In the genomic region with DNA sequence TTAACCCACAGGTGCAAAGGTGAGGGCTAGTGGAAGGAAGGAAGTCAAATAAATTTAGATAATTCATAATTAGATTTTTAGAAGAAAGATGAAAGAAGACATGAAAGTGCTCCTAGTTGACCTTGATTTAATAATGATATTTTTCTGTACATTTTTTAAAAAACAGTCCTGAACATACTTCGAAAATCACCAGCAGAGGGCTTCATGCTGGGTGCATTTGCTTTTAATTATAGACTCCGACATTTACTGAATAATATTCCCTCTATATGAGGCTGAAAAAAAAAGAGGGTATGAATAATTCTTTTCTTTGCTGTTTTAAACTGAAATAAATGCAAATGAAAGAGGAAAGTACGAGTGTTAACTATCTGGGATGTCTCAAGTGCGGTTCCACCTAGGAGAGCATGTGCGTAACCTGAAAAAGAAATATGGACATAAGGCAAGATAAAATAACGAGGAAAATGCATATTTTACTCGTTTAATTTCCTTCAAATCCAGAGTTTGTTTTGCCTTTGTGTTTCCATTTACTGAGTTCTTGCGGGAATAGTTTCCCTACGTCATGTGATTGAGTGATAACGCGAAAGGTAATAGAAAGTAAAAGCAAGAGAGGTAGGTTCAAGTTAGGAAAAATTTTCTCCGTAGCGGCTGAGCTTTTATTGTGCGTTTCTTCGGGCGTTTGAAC, we compare ENCODE assay signal across 8 cellular contexts. TPM values are rescaled to one million over a fixed set of nuclear protein-coding genes. Genes with fewer than 3 reads are reported as not detected.
DNase-seq lines count a peak whose midpoint lies in the region; ATAC-seq and TF ChIP-seq lines count a peak whose summit lies in the region.

No MANE protein-coding gene starts in this region.

- 17% methylated on average over 16 of the region's 16 CpGs for WGBS in smooth muscle cell (ENCODE audit: low lambda C conversion rate)

- H3K4me3 ChIP-seq in BLaER1: peak overlapping the region; percentile 57
- peak overlapping the region; percentile 64 for H3K4me3 ChIP-seq in fibroblast of villous mesenchyme (ENCODE audit: low read depth, low read length)
- H3K4me3 ChIP-seq in smooth muscle cell: peak overlapping the region; percentile 82

- no peak overlapping the region for H3K27ac ChIP-seq in BLaER1
- H3K27ac ChIP-seq in smooth muscle cell (ENCODE audit: low read depth): no peak overlapping the region

- H3K9ac ChIP-seq in BLaER1 (no peak overlapping the region), smooth muscle cell (ENCODE audit: low read depth) (no peak overlapping the region)

- peaks cover 14% of the 10 kb centered on the region for H3K9me3 ChIP-seq in BLaER1
- H3K9me3 ChIP-seq in smooth muscle cell (replicated peaks; ENCODE audit: low read depth): no peaks in the 10 kb centered on the region

- H4K20me1 ChIP-seq in BLaER1: no peaks in the 10 kb centered on the region
- H4K20me1 ChIP-seq in smooth muscle cell (ENCODE audit: low read depth): no peaks in the 10 kb centered on the region

- H3F3A ChIP-seq in smooth muscle cell (ENCODE audit: low read depth): no peaks in the 10 kb centered on the region

- no peaks in the 10 kb centered on the region for H3K79me2 ChIP-seq in smooth muscle cell (ENCODE audit: low read depth)

- DNase-seq in fibroblast of villous mesenchyme (ENCODE audit: low read depth) (peak; percentile 18), smooth muscle cell (lab: John Stamatoyannopoulos, UW; ENCODE audit: unreplicated experiment) (no peak), posterior vena cava (ENCODE audit: low spot score) (no peak), SW480 (ENCODE audit: low spot score) (no peak)

- H3K36me3 ChIP-seq in BLaER1 (no peaks in the 10 kb centered on the region), smooth muscle cell (ENCODE audit: low read depth) (no peaks in the 10 kb centered on the region)

- H2AFZ ChIP-seq in smooth muscle cell (ENCODE audit: low read depth): peak overlapping the region; percentile 89

- H3K27me3 ChIP-seq in BLaER1 (peaks cover 37% of the 10 kb centered on the region), smooth muscle cell (ENCODE audit: low read depth) (peaks cover 64% of the 10 kb centered on the region)

- peak; percentile 42 for TF ChIP-seq CTCF in fibroblast of villous mesenchyme (IDR thresholded peaks at IDR 0.05; ENCODE audit: insufficient read depth, low read depth, low read length)
- peak; percentile 50 for TF ChIP-seq CTCF in smooth muscle cell (IDR thresholded peaks at IDR 0.05; ENCODE audit: borderline replicate concordance, insufficient read depth, poor library complexity, severe bottlenecking)

- H3K4me1 ChIP-seq in BLaER1 (no peaks in the 10 kb centered on the region), smooth muscle cell (ENCODE audit: low read depth) (peaks cover 4% of the 10 kb centered on the region)

- intact Hi-C loops in posterior vena cava (cut with DNase I): loop anchor here in 1 of 2 donors (10.0 kb wide), 1 partner anchor 1209 kb away; no protein-coding TSS in a partner anchor

- H3K4me2 ChIP-seq in BLaER1 (peak overlapping the region; percentile 68), smooth muscle cell (peak overlapping the region; percentile 99)

- ATAC-seq in GM18519 (IDR thresholded peaks at IDR 0.05; ENCODE audit: low FRiP score, unreplicated experiment) (peak; percentile 26), HG03066 (IDR thresholded peaks at IDR 0.05; ENCODE audit: low read depth, unreplicated experiment) (peak; percentile 40), SK-N-SH treated with all-trans-retinoic acid at 6 μM for 48 hours (peak; percentile 76)

TF ChIP-seq in SK-N-SH treated with all-trans-retinoic acid at 6 μM for 48 hours, 23 proteins besides CTCF, POLR2A, EP300 and RAD21:
- TF ChIP-seq, protein P1, sequence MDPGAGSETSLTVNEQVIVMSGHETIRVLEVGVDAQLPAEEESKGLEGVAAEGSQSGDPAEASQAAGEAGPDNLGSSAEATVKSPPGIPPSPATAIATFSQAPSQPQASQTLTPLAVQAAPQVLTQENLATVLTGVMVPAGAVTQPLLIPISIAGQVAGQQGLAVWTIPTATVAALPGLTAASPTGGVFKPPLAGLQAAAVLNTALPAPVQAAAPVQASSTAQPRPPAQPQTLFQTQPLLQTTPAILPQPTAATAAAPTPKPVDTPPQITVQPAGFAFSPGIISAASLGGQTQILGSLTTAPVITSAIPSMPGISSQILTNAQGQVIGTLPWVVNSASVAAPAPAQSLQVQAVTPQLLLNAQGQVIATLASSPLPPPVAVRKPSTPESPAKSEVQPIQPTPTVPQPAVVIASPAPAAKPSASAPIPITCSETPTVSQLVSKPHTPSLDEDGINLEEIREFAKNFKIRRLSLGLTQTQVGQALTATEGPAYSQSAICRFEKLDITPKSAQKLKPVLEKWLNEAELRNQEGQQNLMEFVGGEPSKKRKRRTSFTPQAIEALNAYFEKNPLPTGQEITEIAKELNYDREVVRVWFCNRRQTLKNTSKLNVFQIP (CRISPR knock-in tag; IDR thresholded peaks at IDR 0.05; ENCODE audit: borderline replicate concordance, low read depth): no peak
- TF ChIP-seq ISL1 (CRISPR knock-in tag; IDR thresholded peaks at IDR 0.05) (no peak), ESRRG (CRISPR knock-in tag; IDR thresholded peaks at IDR 0.05) (no peak), ZNF565 (CRISPR knock-in tag; conservative IDR thresholded peaks at IDR 0.05; ENCODE audit: low read depth) (no peak), OSR1 (CRISPR knock-in tag; IDR thresholded peaks at IDR 0.05) (no peak), PPARA (CRISPR knock-in tag; IDR thresholded peaks at IDR 0.05; ENCODE audit: borderline replicate concordance) (no peak), CSDC2 (CRISPR knock-in tag; IDR thresholded peaks at IDR 0.05) (no peak), ARNTL (CRISPR knock-in tag; IDR thresholded peaks at IDR 0.05; ENCODE audit: borderline replicate concordance, low read depth) (no peak), SNAI2 (CRISPR knock-in tag; IDR thresholded peaks at IDR 0.05) (no peak), ZNF70 (CRISPR knock-in tag; IDR thresholded peaks at IDR 0.05) (no peak), ZNF8 (CRISPR knock-in tag; IDR thresholded peaks at IDR 0.05) (no peak)
- TF ChIP-seq, protein P2, sequence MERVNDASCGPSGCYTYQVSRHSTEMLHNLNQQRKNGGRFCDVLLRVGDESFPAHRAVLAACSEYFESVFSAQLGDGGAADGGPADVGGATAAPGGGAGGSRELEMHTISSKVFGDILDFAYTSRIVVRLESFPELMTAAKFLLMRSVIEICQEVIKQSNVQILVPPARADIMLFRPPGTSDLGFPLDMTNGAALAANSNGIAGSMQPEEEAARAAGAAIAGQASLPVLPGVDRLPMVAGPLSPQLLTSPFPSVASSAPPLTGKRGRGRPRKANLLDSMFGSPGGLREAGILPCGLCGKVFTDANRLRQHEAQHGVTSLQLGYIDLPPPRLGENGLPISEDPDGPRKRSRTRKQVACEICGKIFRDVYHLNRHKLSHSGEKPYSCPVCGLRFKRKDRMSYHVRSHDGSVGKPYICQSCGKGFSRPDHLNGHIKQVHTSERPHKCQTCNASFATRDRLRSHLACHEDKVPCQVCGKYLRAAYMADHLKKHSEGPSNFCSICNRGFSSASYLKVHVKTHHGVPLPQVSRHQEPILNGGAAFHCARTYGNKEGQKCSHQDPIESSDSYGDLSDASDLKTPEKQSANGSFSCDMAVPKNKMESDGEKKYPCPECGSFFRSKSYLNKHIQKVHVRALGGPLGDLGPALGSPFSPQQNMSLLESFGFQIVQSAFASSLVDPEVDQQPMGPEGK (CRISPR knock-in tag; IDR thresholded peaks at IDR 0.05; ENCODE audit: borderline replicate concordance): no peak
- TF ChIP-seq, protein P3, sequence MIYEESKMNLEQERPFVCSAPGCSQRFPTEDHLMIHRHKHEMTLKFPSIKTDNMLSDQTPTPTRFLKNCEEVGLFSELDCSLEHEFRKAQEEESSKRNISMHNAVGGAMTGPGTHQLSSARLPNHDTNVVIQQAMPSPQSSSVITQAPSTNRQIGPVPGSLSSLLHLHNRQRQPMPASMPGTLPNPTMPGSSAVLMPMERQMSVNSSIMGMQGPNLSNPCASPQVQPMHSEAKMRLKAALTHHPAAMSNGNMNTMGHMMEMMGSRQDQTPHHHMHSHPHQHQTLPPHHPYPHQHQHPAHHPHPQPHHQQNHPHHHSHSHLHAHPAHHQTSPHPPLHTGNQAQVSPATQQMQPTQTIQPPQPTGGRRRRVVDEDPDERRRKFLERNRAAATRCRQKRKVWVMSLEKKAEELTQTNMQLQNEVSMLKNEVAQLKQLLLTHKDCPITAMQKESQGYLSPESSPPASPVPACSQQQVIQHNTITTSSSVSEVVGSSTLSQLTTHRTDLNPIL (CRISPR knock-in tag; IDR thresholded peaks at IDR 0.05; ENCODE audit: low read depth): no peak

RNA-seq across cellular contexts. Expression of a gene that starts 3.1 kb away (rescaled TPM):
- total RNA-seq in fibroblast of villous mesenchyme (not detected in 2 replicates), smooth muscle cell (not detected in 2 replicates), posterior vena cava (not detected)
- polyA plus RNA-seq in smooth muscle cell: not detected in 2 replicates

Comparison
In these comparisons a context has a peak if more than half of its experiments do, and no peak if none do; other contexts are left out.
1. ATAC-seq: peak in every context shown above with its lines; median percentile 76 in SK-N-SH treated with all-trans-retinoic acid at 6 μM for 48 hours; 40 in HG03066; 26 in GM18519.